ENCODE assay signal across 20 cellular contexts in the genomic region with DNA sequence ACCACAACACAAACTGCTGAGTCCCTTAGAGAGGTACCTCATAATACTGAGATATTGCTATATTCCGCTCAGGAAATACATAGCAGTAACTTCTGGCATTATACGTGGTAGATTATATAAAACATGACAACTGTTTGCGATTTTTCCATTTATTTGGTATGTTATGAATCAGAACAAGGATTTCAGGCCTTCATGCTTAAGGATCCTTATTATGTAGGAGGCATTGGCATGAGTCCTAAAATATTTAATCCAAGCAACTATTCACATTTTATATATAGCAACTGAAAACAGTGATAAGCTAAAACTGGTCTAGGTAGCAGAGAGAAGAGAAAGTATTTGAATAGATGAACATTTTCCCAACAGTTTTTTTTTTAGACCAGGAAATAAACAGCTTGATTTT.
DNase-seq lines count a peak whose midpoint lies in the region; ATAC-seq, FAIRE-seq and TF ChIP-seq lines count a peak whose summit lies in the region.
"Had no signal": no experiment of that assay in that cellular context is flagged by ENCODE, and none has a peak within 500 bp of the region (broad histone marks: within the 10 kb centered on the region; RNA-seq: fewer than 3 reads in every experiment).

No MANE protein-coding gene starts in this region.

- H3K4me3 ChIP-seq in SK-N-SH (ENCODE audit: low read depth in 2 of 2, low read length in 1 of 2) (no peak overlapping the region), astrocyte (ENCODE audit: insufficient read depth, low read depth, low read length) (no peak overlapping the region), fibroblast of pulmonary artery (replicated peaks; ENCODE audit: low read depth, low read length) (no peak overlapping the region), smooth muscle cell (no peak overlapping the region), spleen (no peak overlapping the region)
- H3K4me3 ChIP-seq: BLaER1 treated with 17β-estradiol and CSF1 and Interleukin-3, amounts not matched to agents 10 nM and 100 nM had no signal

- DNase-seq in SK-N-SH (no peak), astrocyte (ENCODE audit: low read depth) (peak; percentile 39), fibroblast of pulmonary artery (ENCODE audit: low read depth) (peak; percentile 56), smooth muscle cell (lab: John Stamatoyannopoulos, UW; ENCODE audit: unreplicated experiment) (no peak), spleen (no peak)
- DNase-seq in activated naive CD4-positive, alpha-beta T cell treated with anti-CD3 and anti-CD28 coated beads, Interleukin-2, amount 10 ng/mL, durations not matched to agents 7 days and 5 days: no peak
- DNase-seq: DMS153, EL, HFFc6, KG1, NCI-H1048, NCI-H146, NCI-H2227 treated with DMSO at 0.1 percent for 48 hours, NCI-H526 had no signal

- H3K4me1 Mint-ChIP-seq in astrocyte (ENCODE audit: low read depth, unreplicated experiment): peaks cover 4% of the 10 kb centered on the region
- no peaks in the 10 kb centered on the region for H3K4me1 Mint-ChIP-seq in activated naive CD4-positive, alpha-beta T cell treated with anti-CD3 and anti-CD28 coated beads, Interleukin-2, amount 10 ng/mL, durations not matched to agents 7 days and 5 days

- peak; percentile 33 for ATAC-seq in SK-N-SH treated with all-trans-retinoic acid at 6 μM for 48 hours
- no peak for ATAC-seq in HG02588 (IDR thresholded peaks at IDR 0.05; ENCODE audit: unreplicated experiment)

- no peaks in the 10 kb centered on the region for H3K9me2 ChIP-seq in SK-N-SH

- H3K27ac Mint-ChIP-seq in astrocyte (ENCODE audit: unreplicated experiment): no peak overlapping the region
- H3K27ac Mint-ChIP-seq in activated naive CD4-positive, alpha-beta T cell treated with anti-CD3 and anti-CD28 coated beads, Interleukin-2, amount 10 ng/mL, durations not matched to agents 7 days and 5 days: no peak overlapping the region
- H3K27ac Mint-ChIP-seq: HFFc6 had no signal

- no peaks in the 10 kb centered on the region for H3K36me3 Mint-ChIP-seq in astrocyte (ENCODE audit: low read depth, unreplicated experiment)
- no peaks in the 10 kb centered on the region for H3K36me3 Mint-ChIP-seq in activated naive CD4-positive, alpha-beta T cell treated with anti-CD3 and anti-CD28 coated beads, Interleukin-2, amount 10 ng/mL, durations not matched to agents 7 days and 5 days

- H3K4me3 Mint-ChIP-seq in astrocyte (ENCODE audit: unreplicated experiment): no peak overlapping the region
- no peak overlapping the region for H3K4me3 Mint-ChIP-seq in activated naive CD4-positive, alpha-beta T cell treated with anti-CD3 and anti-CD28 coated beads, Interleukin-2, amount 10 ng/mL, durations not matched to agents 7 days and 5 days
- H3K4me3 Mint-ChIP-seq: HFFc6 had no signal

- H3K27me3 ChIP-seq in SK-N-SH (ENCODE audit: insufficient read depth): no peaks in the 10 kb centered on the region
- H3K27me3 ChIP-seq in astrocyte (ENCODE audit: insufficient read depth, low read length): no peaks in the 10 kb centered on the region
- H3K27me3 ChIP-seq in smooth muscle cell (ENCODE audit: low read depth): no peaks in the 10 kb centered on the region
- H3K27me3 ChIP-seq in spleen (replicated peaks in 1 of 7): no peaks in the 10 kb centered on the region
- H3K27me3 ChIP-seq: BLaER1 treated with 17β-estradiol and CSF1 and Interleukin-3, amounts not matched to agents 10 nM and 100 nM had no signal

- H3K9me3 ChIP-seq in SK-N-SH (no peaks in the 10 kb centered on the region), astrocyte (ENCODE audit: insufficient read depth, low read depth, low read length) (no peaks in the 10 kb centered on the region), smooth muscle cell (replicated peaks; ENCODE audit: low read depth) (no peaks in the 10 kb centered on the region), spleen (no peaks in the 10 kb centered on the region)
- H3K9me3 ChIP-seq: BLaER1 treated with 17β-estradiol and CSF1 and Interleukin-3, amounts not matched to agents 10 nM and 100 nM had no signal

- H3K9ac ChIP-seq in SK-N-SH (no peak overlapping the region), astrocyte (ENCODE audit: low read length) (no peak overlapping the region), smooth muscle cell (ENCODE audit: low read depth) (no peak overlapping the region)
- H3K9ac ChIP-seq: BLaER1 treated with 17β-estradiol and CSF1 and Interleukin-3, amounts not matched to agents 10 nM and 100 nM had no signal

- no peak overlapping the region for H2AFZ ChIP-seq in SK-N-SH (ENCODE audit: low read depth)
- H2AFZ ChIP-seq in astrocyte (ENCODE audit: low read depth, low read length): no peak overlapping the region
- H2AFZ ChIP-seq in smooth muscle cell (ENCODE audit: low read depth): no peak overlapping the region

- POLR2A ChIA-PET in SK-N-SH (lab: Yijun Ruan, JAX): no interaction called here

- H3K27ac ChIP-seq in SK-N-SH (ENCODE audit: low read depth in 2 of 2, low read length in 1 of 2): peak overlapping the region in 1 of 2 experiments; percentile 65; a peak in 3 of 4 replicates
- H3K27ac ChIP-seq in astrocyte (ENCODE audit: low read depth, low read length): no peak overlapping the region
- peak overlapping the region; percentile 61 for H3K27ac ChIP-seq in smooth muscle cell (ENCODE audit: low read depth)
- H3K27ac ChIP-seq in spleen: peak overlapping the region in 3 of 8 donors; percentile 29 to 63 (median 38)
- H3K27ac ChIP-seq: 22Rv1; BLaER1 treated with 17β-estradiol and CSF1 and Interleukin-3, amounts not matched to agents 10 nM and 100 nM had no signal

- no peaks in the 10 kb centered on the region for H3K9me3 Mint-ChIP-seq in astrocyte (ENCODE audit: unreplicated experiment)
- no peaks in the 10 kb centered on the region for H3K9me3 Mint-ChIP-seq in activated naive CD4-positive, alpha-beta T cell treated with anti-CD3 and anti-CD28 coated beads, Interleukin-2, amount 10 ng/mL, durations not matched to agents 7 days and 5 days
- H3K9me3 Mint-ChIP-seq: HFFc6 had no signal

- H3K36me3 ChIP-seq in SK-N-SH (replicated peaks in 1 of 2; ENCODE audit: control insufficient read depth in 1 of 2, insufficient read depth in 2 of 2, low read length in 1 of 2): no peaks in the 10 kb centered on the region
- no peaks in the 10 kb centered on the region for H3K36me3 ChIP-seq in astrocyte (ENCODE audit: insufficient read depth, low read length)
- H3K36me3 ChIP-seq in smooth muscle cell (ENCODE audit: low read depth): no peaks in the 10 kb centered on the region
- no peaks in the 10 kb centered on the region for H3K36me3 ChIP-seq in spleen
- H3K36me3 ChIP-seq: BLaER1 treated with 17β-estradiol and CSF1 and Interleukin-3, amounts not matched to agents 10 nM and 100 nM had no signal

- H3F3A ChIP-seq in SK-N-SH (replicated peaks; ENCODE audit: insufficient read depth) (peaks cover 22% of the 10 kb centered on the region), smooth muscle cell (ENCODE audit: low read depth) (no peaks in the 10 kb centered on the region)

- no peaks in the 10 kb centered on the region for H3K79me2 ChIP-seq in SK-N-SH (ENCODE audit: insufficient read depth)
- no peaks in the 10 kb centered on the region for H3K79me2 ChIP-seq in astrocyte (ENCODE audit: insufficient read depth, low read length)
- H3K79me2 ChIP-seq in smooth muscle cell (ENCODE audit: low read depth): no peaks in the 10 kb centered on the region

- TF ChIP-seq RAD21 in SK-N-SH (IDR thresholded peaks at IDR 0.05; ENCODE audit: low read length): no peak

- CTCF ChIA-PET in SK-N-SH (lab: Yijun Ruan, JAX): interaction anchor here (0.5 to 1.6 kb wide), 4 partner anchors 9 to 21 kb away, joined by 3 to 5 read pairs (median 3); no protein-coding TSS in a partner anchor
- CTCF ChIA-PET in activated naive CD4-positive, alpha-beta T cell treated with anti-CD3 and anti-CD28 coated beads, Interleukin-2, amount 10 ng/mL, durations not matched to agents 7 days and 5 days (lab: Charles Lee): no interaction called here

- H3K27me3 Mint-ChIP-seq in astrocyte (ENCODE audit: low read depth, unreplicated experiment): no peaks in the 10 kb centered on the region
- H3K27me3 Mint-ChIP-seq in activated naive CD4-positive, alpha-beta T cell treated with anti-CD3 and anti-CD28 coated beads, Interleukin-2, amount 10 ng/mL, durations not matched to agents 7 days and 5 days: no peaks in the 10 kb centered on the region

- TF ChIP-seq EP300 in SK-N-SH (IDR thresholded peaks at IDR 0.05; ENCODE audit: borderline replicate concordance in 1 of 2, low read depth in 1 of 2, low read length in 1 of 2): no peak

- TF ChIP-seq CTCF in SK-N-SH (IDR thresholded peaks at IDR 0.05): no peak
- no peak for TF ChIP-seq CTCF in astrocyte (IDR thresholded peaks at IDR 0.05; ENCODE audit: insufficient read depth, low read depth, low read length)
- TF ChIP-seq CTCF in fibroblast of pulmonary artery (IDR thresholded peaks at IDR 0.05; ENCODE audit: low read length, missing control alignments): no peak
- no peak for TF ChIP-seq CTCF in smooth muscle cell (IDR thresholded peaks at IDR 0.05; ENCODE audit: borderline replicate concordance, insufficient read depth, poor library complexity, severe bottlenecking)
- TF ChIP-seq CTCF in spleen (IDR thresholded peaks at IDR 0.05 in 8 of 11, conservative IDR thresholded peaks at IDR 0.05 in 3 of 11): no peak

- intact Hi-C loops in spleen (cut with DNase I; ENCODE audit: low total_unique reads): no loop called here

- FAIRE-seq in astrocyte (lab: Jason Lieb, UNC): no peak
- FAIRE-seq: H1, HTR-8/SVneo had no signal

- TF ChIP-seq POLR2A in spleen (IDR thresholded peaks at IDR 0.05): no peak

- H3K4me2 ChIP-seq in SK-N-SH (no peak overlapping the region), astrocyte (ENCODE audit: low read length) (no peak overlapping the region), smooth muscle cell (peak overlapping the region; percentile 69)
- H3K4me2 ChIP-seq: BLaER1 treated with 17β-estradiol and CSF1 and Interleukin-3, amounts not matched to agents 10 nM and 100 nM had no signal

- WGBS in SK-N-SH (ENCODE audit: low lambda C conversion rate): 70% methylated on average over 3 of the region's 3 CpGs
- 66% methylated on average over 3 of the region's 3 CpGs for WGBS in smooth muscle cell (ENCODE audit: low lambda C conversion rate)
- WGBS in spleen, 5 donors: 72 to 92% (median 87%) methylated on average over 3 of the region's 3 CpGs

- H4K20me1 ChIP-seq in SK-N-SH (ENCODE audit: insufficient read depth) (no peaks in the 10 kb centered on the region), astrocyte (ENCODE audit: insufficient read depth, low read length) (no peaks in the 10 kb centered on the region), smooth muscle cell (ENCODE audit: low read depth) (no peaks in the 10 kb centered on the region)
- H4K20me1 ChIP-seq: BLaER1 treated with 17β-estradiol and CSF1 and Interleukin-3, amounts not matched to agents 10 nM and 100 nM had no signal

- H3K4me1 ChIP-seq in SK-N-SH (ENCODE audit: control insufficient read depth in 1 of 2, insufficient read depth in 2 of 2, low read depth in 1 of 2, low read length in 1 of 2) (peaks cover 19 to 24% of the 10 kb centered on the region in 2 experiments), astrocyte (ENCODE audit: insufficient read depth, low read length) (no peaks in the 10 kb centered on the region), smooth muscle cell (ENCODE audit: low read depth) (peaks cover 16% of the 10 kb centered on the region), spleen (no peaks in the 10 kb centered on the region)
- H3K4me1 ChIP-seq: BLaER1 treated with 17β-estradiol and CSF1 and Interleukin-3, amounts not matched to agents 10 nM and 100 nM had no signal

TF ChIP-seq in SK-N-SH treated with all-trans-retinoic acid at 6 μM for 48 hours, 23 proteins besides CTCF, POLR2A, EP300 and RAD21 (continues in another document):
- no peak for TF ChIP-seq GLIS3 (CRISPR knock-in tag; IDR thresholded peaks at IDR 0.05)

Comparison
In these comparisons a context has a peak if more than half of its experiments do, and no peak if none do; other contexts are left out.
1. DNase-seq: peak in astrocyte (single experiment) and fibroblast of pulmonary artery (single experiment); none in SK-N-SH (single experiment), smooth muscle cell (single experiment), spleen (single experiment) and activated naive CD4-positive, alpha-beta T cell treated with anti-CD3 and anti-CD28 coated beads, Interleukin-2, amount 10 ng/mL, durations not matched to agents 7 days and 5 days (single experiment).